In genomic region chr3:134315286-134316106, GRCh38 we compare ENCODE assay signal across 11 cellular contexts. TPM values are rescaled to one million over a fixed set of nuclear protein-coding genes. Genes with fewer than 3 reads are reported as not detected.
DNase-seq lines count a peak whose midpoint lies in the region; ATAC-seq, FAIRE-seq and TF ChIP-seq lines count a peak whose summit lies in the region.
"Had no signal": no experiment of that assay in that cellular context is flagged by ENCODE, and none has a peak within 500 bp of the region (broad histone marks: within the 10 kb centered on the region; RNA-seq: fewer than 3 reads in every experiment).

No MANE protein-coding gene starts in this region.

- peak overlapping the region; percentile 25 for H3K9ac ChIP-seq in endothelial cell of umbilical vein (replicated peaks; ENCODE audit: extremely low read depth, insufficient read depth, low read length)
- peak overlapping the region; percentile 3 for H3K9ac ChIP-seq in mesendoderm (ENCODE audit: low read length)

- peaks cover 76% of the 10 kb centered on the region for H3F3A ChIP-seq in PC-9 (ENCODE audit: insufficient read depth, low read depth)

- no peaks in the 10 kb centered on the region for H3K9me1 ChIP-seq in endothelial cell of umbilical vein (replicated peaks; ENCODE audit: control insufficient read depth, extremely low read depth, insufficient read depth, low read length)

- TF ChIP-seq POLR2A in endothelial cell of umbilical vein (IDR thresholded peaks at IDR 0.05; ENCODE audit: low read depth, low read length) (peak; percentile 57), tibial nerve (IDR thresholded peaks at IDR 0.05) (peak in 1 of 2 donors; percentile 34)

- dilution Hi-C loops in endothelial cell of umbilical vein (cut with MboI; ENCODE audit: extremely low pct_ligation_motif_present, low sequenced_read_pairs) = no loop called here

- peak overlapping the region; percentile 87 for H2AK5ac ChIP-seq in mesendoderm (ENCODE audit: low read length)

- H3K27ac ChIP-seq in PC-9 = peak overlapping the region; percentile 98
- peak overlapping the region; percentile 87 for H3K27ac ChIP-seq in endothelial cell of umbilical vein (ENCODE audit: insufficient read depth, low read depth, low read length)
- peak overlapping the region; percentile 33 for H3K27ac ChIP-seq in mesendoderm (ENCODE audit: low read depth, low read length)
- H3K27ac ChIP-seq in tibial nerve = peak overlapping the region; percentile 82 to 95 (median 90)

- H3K27me3 ChIP-seq in PC-9 (ENCODE audit: insufficient read depth, low read depth) = no peaks in the 10 kb centered on the region
- no peaks in the 10 kb centered on the region for H3K27me3 ChIP-seq in endothelial cell of umbilical vein (ENCODE audit: control insufficient read depth in 2 of 2, insufficient read depth in 2 of 2, low read length in 2 of 2)
- no peaks in the 10 kb centered on the region for H3K27me3 ChIP-seq in mesendoderm (ENCODE audit: insufficient read depth, low read length, poor library complexity)
- H3K27me3 ChIP-seq in tibial nerve = no peaks in the 10 kb centered on the region

- H2BK120ac ChIP-seq in mesendoderm (ENCODE audit: low read depth, low read length) = no peak overlapping the region

- H3K79me1 ChIP-seq in mesendoderm (ENCODE audit: low read length) = no peaks in the 10 kb centered on the region

- H3K4me3 ChIP-seq in PC-9 (no peak overlapping the region), endothelial cell of umbilical vein (replicated peaks in 1 of 3; ENCODE audit: insufficient read depth in 1 of 3, low read depth in 1 of 3, low read length in 3 of 3) (peak overlapping the region in 1 of 3 experiments; percentile 0), mesendoderm (ENCODE audit: low read length) (no peak overlapping the region), tibial nerve (no peak overlapping the region)

- H3K79me2 ChIP-seq in PC-9 (ENCODE audit: low read depth) = peaks cover 30% of the 10 kb centered on the region
- no peaks in the 10 kb centered on the region for H3K79me2 ChIP-seq in endothelial cell of umbilical vein (ENCODE audit: control insufficient read depth, insufficient read depth, low read length)
- H3K79me2 ChIP-seq in mesendoderm (ENCODE audit: control insufficient read depth, insufficient read depth, low read length) = no peaks in the 10 kb centered on the region

- H3K9me3 Mint-ChIP-seq in activated naive CD4-positive, alpha-beta T cell treated with anti-CD3 and anti-CD28 coated beads, Interleukin-2, amount 50 U/mL, for 72 hours = no peaks in the 10 kb centered on the region
- H3K9me3 Mint-ChIP-seq: activated naive CD8-positive, alpha-beta T cell treated with anti-CD3 and anti-CD28 coated beads, Interleukin-2, amount 50 U/mL, for 24 hours; memory B cell had no signal

- WGBS in mesendoderm (ENCODE audit: extremely low coverage, insufficient coverage, low lambda C conversion rate) = no CpG with 5 or more reads among the region's 14 CpGs
- 15 to 16% methylated on average over 14 of the region's 14 CpGs for WGBS in tibial nerve, 2 donors

- H3K36me3 ChIP-seq in PC-9 (ENCODE audit: low read depth) (no peaks in the 10 kb centered on the region), endothelial cell of umbilical vein (ENCODE audit: control insufficient read depth in 2 of 2, extremely low read depth in 1 of 2, insufficient read depth in 2 of 2, low read length in 2 of 2) (no peaks in the 10 kb centered on the region), mesendoderm (ENCODE audit: control insufficient read depth, insufficient read depth, low read length) (no peaks in the 10 kb centered on the region), tibial nerve (no peaks in the 10 kb centered on the region)

- H3K9me3 ChIP-seq in PC-9 (ENCODE audit: insufficient read depth, low read depth) = no peaks in the 10 kb centered on the region
- no peaks in the 10 kb centered on the region for H3K9me3 ChIP-seq in endothelial cell of umbilical vein (replicated peaks; ENCODE audit: control insufficient read depth, insufficient read depth, low read length)
- no peaks in the 10 kb centered on the region for H3K9me3 ChIP-seq in tibial nerve

- peak; percentile 98 for FAIRE-seq in endothelial cell of umbilical vein (lab: Jason Lieb, UNC)

- H4K20me1 ChIP-seq in PC-9 (ENCODE audit: insufficient read depth) (no peaks in the 10 kb centered on the region), endothelial cell of umbilical vein (replicated peaks; ENCODE audit: control insufficient read depth, extremely low read depth, insufficient read depth, low read length) (no peaks in the 10 kb centered on the region)

- H3K4me1 ChIP-seq in PC-9 (replicated peaks; ENCODE audit: insufficient read depth) = peaks cover 88% of the 10 kb centered on the region
- H3K4me1 ChIP-seq in endothelial cell of umbilical vein (ENCODE audit: control insufficient read depth, extremely low read depth, insufficient read depth, low read length) = peaks cover 39% of the 10 kb centered on the region
- H3K4me1 ChIP-seq in mesendoderm (ENCODE audit: control insufficient read depth, low read depth, low read length) = peaks cover 14% of the 10 kb centered on the region
- peaks cover 12 to 73% (median 40%) of the 10 kb centered on the region in 4 donors for H3K4me1 ChIP-seq in tibial nerve

- H4K8ac ChIP-seq in mesendoderm (ENCODE audit: low read depth, low read length) = no peak overlapping the region

- H3K4me2 ChIP-seq in PC-9 (peak overlapping the region; percentile 96), endothelial cell of umbilical vein (ENCODE audit: insufficient read depth, low read length) (peak overlapping the region; percentile 55), mesendoderm (ENCODE audit: low read length) (no peak overlapping the region)

- H3K23ac ChIP-seq in mesendoderm (ENCODE audit: low read length) = no peak overlapping the region

- CTCF ChIA-PET in PC-9 (lab: Charles Lee) (interaction anchor here (0.6 to 1.7 kb wide), 4 partner anchors 10 to 220 kb away, joined by 3 to 7 read pairs (median 4); no protein-coding TSS in a partner anchor), endothelial cell of umbilical vein (lab: Charles Lee) (interaction anchor here (0.8 to 13.9 kb wide), 11 partner anchors 10 to 170 kb away, joined by 3 to 296 read pairs (median 4); partner anchors contain the start of genes AMOTL2, ANAPC13 and CEP63)

- no peak for ATAC-seq in HG03175 (IDR thresholded peaks at IDR 0.05; ENCODE audit: unreplicated experiment)
- no peak for ATAC-seq in activated CD4-positive, CD25-positive, alpha-beta regulatory T cell treated with anti-CD3 and anti-CD28 coated beads, Interleukin-2, amount 50 U/mL, for 24 hours
- ATAC-seq in activated naive CD4-positive, alpha-beta T cell treated with anti-CD3 and anti-CD28 coated beads, Interleukin-2, amount 50 U/mL, for 72 hours = no peak
- ATAC-seq: activated naive CD8-positive, alpha-beta T cell treated with anti-CD3 and anti-CD28 coated beads, Interleukin-2, amount 50 U/mL, for 24 hours had no signal

- no peak overlapping the region for H4K5ac ChIP-seq in mesendoderm (ENCODE audit: low read length)

- H2BK15ac ChIP-seq in mesendoderm (replicated peaks; ENCODE audit: low read depth) = no peak overlapping the region

- H2BK5ac ChIP-seq in mesendoderm (ENCODE audit: low read length) = peak overlapping the region; percentile 20

- H3K36me3 Mint-ChIP-seq in activated naive CD4-positive, alpha-beta T cell treated with anti-CD3 and anti-CD28 coated beads, Interleukin-2, amount 50 U/mL, for 72 hours = no peaks in the 10 kb centered on the region
- H3K36me3 Mint-ChIP-seq: memory B cell had no signal

- H3K18ac ChIP-seq in mesendoderm (ENCODE audit: low read length) = peak overlapping the region; percentile 1

- H3K4ac ChIP-seq in mesendoderm (ENCODE audit: low read depth, low read length) = peak overlapping the region; percentile 57

- peak in 1 of 2 donors; percentile 85 for TF ChIP-seq EP300 in tibial nerve (IDR thresholded peaks at IDR 0.05)

- DNase-seq in PC-9 (peak in 1 of 2 experiments; percentile 31), endothelial cell of umbilical vein (ENCODE audit: low read depth, low spot score) (peak; percentile 85), mesendoderm (peak; percentile 68), tibial nerve (ENCODE audit: low spot score in 2 of 2) (peak; percentile 73 to 79), medulla oblongata (ENCODE audit: extremely low spot score) (no peak)
- no peak for DNase-seq in activated naive CD4-positive, alpha-beta T cell treated with anti-CD3 and anti-CD28 coated beads, Interleukin-2, amount 50 U/mL, for 72 hours (ENCODE audit: low spot score in 2 of 2)
- DNase-seq: activated naive CD8-positive, alpha-beta T cell treated with anti-CD3 and anti-CD28 coated beads, Interleukin-2, amount 50 U/mL, for 24 hours; NCI-H187 treated with DMSO at 0.1 percent for 48 hours had no signal

- intact Hi-C loops in PC-9 (cut with micrococcal nuclease; ENCODE audit: unreplicated experiment) (no loop called here), endothelial cell of umbilical vein (cut with micrococcal nuclease) (loop anchor here (1.0 to 2.0 kb wide), 6 partner anchors 12 to 371 kb away; partner anchors contain the start of gene AMOTL2)

- TF ChIP-seq CTCF in PC-9 (conservative IDR thresholded peaks at IDR 0.05) (no peak), endothelial cell of umbilical vein (IDR thresholded peaks at IDR 0.05; ENCODE audit: extremely low read depth in 1 of 2, insufficient read depth in 1 of 2, low read depth in 1 of 2, low read length in 2 of 2) (no peak), tibial nerve (IDR thresholded peaks at IDR 0.05) (no peak)

- H3K56ac ChIP-seq in mesendoderm (ENCODE audit: low read length) = peak overlapping the region; percentile 30

- BruUV-seq in PC-9 (replicated peaks; lab: Mats Ljungman, UMichigan) = no TSS peak
- BruUV-seq in endothelial cell of umbilical vein (replicated peaks; lab: Mats Ljungman, UMichigan) = no TSS peak

- H3K9me2 ChIP-seq in PC-9 (ENCODE audit: insufficient read depth) = no peaks in the 10 kb centered on the region; the same call in 1 of the 2 replicates

- no peak overlapping the region for H2AFZ ChIP-seq in PC-9
- H2AFZ ChIP-seq in endothelial cell of umbilical vein (ENCODE audit: low read depth, low read length) = peak overlapping the region; percentile 29

- POLR2A ChIA-PET in PC-9 (lab: Charles Lee; ENCODE audit: unreplicated experiment) (interaction anchor here (0.6 to 0.7 kb wide), 3 partner anchors 8 to 118 kb away, joined by 3 to 7 read pairs (median 4); no protein-coding TSS in a partner anchor), endothelial cell of umbilical vein (lab: Charles Lee) (interaction anchor here (1.2 to 4.1 kb wide), 10 partner anchors 12 to 168 kb away, joined by 3 to 63 read pairs (median 4); partner anchors contain the start of gene AMOTL2)

- no peak overlapping the region for H3K27ac Mint-ChIP-seq in activated naive CD4-positive, alpha-beta T cell treated with anti-CD3 and anti-CD28 coated beads, Interleukin-2, amount 50 U/mL, for 72 hours
- H3K27ac Mint-ChIP-seq: activated naive CD8-positive, alpha-beta T cell treated with anti-CD3 and anti-CD28 coated beads, Interleukin-2, amount 50 U/mL, for 24 hours; memory B cell had no signal

RNA-seq across cellular contexts. Expression of gene AMOTL2, which starts 58.8 kb away (rescaled TPM):
- 147 and 221 TPM in 2 replicates for total RNA-seq in PC-9 (2021)
- 145 and 167 TPM in 2 replicates for total RNA-seq in endothelial cell of umbilical vein
- 129 and 130 TPM in 2 replicates for polyA plus RNA-seq in endothelial cell of umbilical vein
- polyA plus RNA-seq in endothelial cell of umbilical vein (2011; cell fraction: cytosol; rRNA removed) = 123 and 135 TPM in 2 replicates
- 200 and 222 TPM in 2 replicates for polyA plus RNA-seq in endothelial cell of umbilical vein (2011; cell fraction: nucleus; rRNA removed)
- 67.7 and 69.8 TPM in 2 replicates for polyA plus RNA-seq in endothelial cell of umbilical vein (2012)
- 186 and 195 TPM in 2 replicates for polyA minus RNA-seq in endothelial cell of umbilical vein
- polyA minus RNA-seq in endothelial cell of umbilical vein (2011; cell fraction: cytosol; rRNA and poly(A)+ RNA removed) = 41.2 TPM
- polyA minus RNA-seq in endothelial cell of umbilical vein (2011; cell fraction: nucleus; rRNA and poly(A)+ RNA removed) = 95.7 and 170 TPM in 2 replicates
- polyA plus RNA-seq in mesendoderm (2013, experiment 1 of 2) = 110 TPM
- 105 TPM for polyA plus RNA-seq in mesendoderm (2013, experiment 2 of 2)
- 100 to 1,000 TPM; 216 to 337 (median 255) TPM for total RNA-seq in tibial nerve
- total RNA-seq in activated naive CD4-positive, alpha-beta T cell treated with anti-CD3 and anti-CD28 coated beads, Interleukin-2, amount 50 U/mL, for 72 hours = under 1 TPM in 1 of 2 donors, not detected in 1; 0.64 TPM

Comparison
In these comparisons a context has a peak if more than half of its experiments do, and no peak if none do; other contexts are left out.
1. DNase-seq: peak in endothelial cell of umbilical vein (single experiment), mesendoderm (single experiment) and tibial nerve (2 of 2); none in medulla oblongata (single experiment) and activated naive CD4-positive, alpha-beta T cell treated with anti-CD3 and anti-CD28 coated beads, Interleukin-2, amount 50 U/mL, for 72 hours (0 of 2).
2. H3K27ac ChIP-seq: peak in every context shown above with its lines; median percentile 98 in PC-9; 90 in tibial nerve; 87 in endothelial cell of umbilical vein; 33 in mesendoderm.
3. RNA of gene AMOTL2, which starts 58.8 kb away (total RNA-seq): 216 to 337 TPM in tibial nerve, 147 to 221 TPM in PC-9 and 145 to 167 TPM in endothelial cell of umbilical vein; 0.64 TPM in activated naive CD4-positive, alpha-beta T cell treated with anti-CD3 and anti-CD28 coated beads, Interleukin-2, amount 50 U/mL, for 72 hours; every median in the first group is over 10 times any median in the second.